Comparison of ENCODE assay signal across 9 cellular contexts in the genomic region with DNA sequence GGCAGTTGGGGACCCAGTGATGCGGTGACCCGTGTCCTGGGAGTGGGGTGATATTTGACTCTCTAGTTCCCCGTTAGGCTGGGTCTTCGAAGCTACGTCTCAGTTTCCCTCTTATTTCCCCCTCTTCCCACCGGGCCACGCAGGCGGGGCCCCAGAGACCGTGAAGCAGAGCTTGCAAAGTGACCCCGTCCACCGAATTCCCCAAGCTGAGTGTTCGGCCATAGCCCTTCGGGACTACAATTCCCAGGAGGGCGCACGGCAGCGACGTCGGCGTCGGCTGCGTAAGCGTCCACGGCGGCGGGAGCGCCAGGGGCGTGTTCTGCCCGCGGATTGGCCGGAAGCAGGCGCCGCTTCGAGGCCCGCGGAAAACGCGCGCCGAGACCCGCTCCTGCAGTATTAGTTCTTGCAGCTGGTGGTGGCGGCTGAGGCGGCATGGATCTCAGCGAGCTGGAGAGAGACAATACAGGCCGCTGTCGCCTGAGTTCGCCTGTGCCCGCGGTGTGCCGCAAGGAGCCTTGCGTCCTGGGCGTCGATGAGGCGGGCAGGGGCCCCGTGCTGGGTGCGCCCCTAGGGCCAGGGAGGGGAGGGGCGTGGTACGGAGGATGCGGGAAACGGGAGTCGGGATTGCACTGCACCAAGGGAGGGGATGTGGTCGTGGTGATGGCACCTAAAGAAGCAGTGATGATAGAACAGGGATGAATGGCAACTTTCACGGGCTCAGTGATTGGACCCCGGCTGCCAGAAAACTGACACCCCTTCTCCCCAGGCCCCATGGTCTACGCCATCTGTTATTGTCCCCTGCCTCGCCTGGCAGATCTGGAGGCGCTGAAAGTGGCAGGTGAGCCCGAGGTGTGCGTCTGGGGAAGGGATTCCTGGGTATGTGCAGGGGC. TPM values are rescaled to one million over a fixed set of nuclear protein-coding genes. Genes with fewer than 3 reads are reported as not detected.
DNase-seq lines count a peak whose midpoint lies in the region; ATAC-seq, FAIRE-seq and TF ChIP-seq lines count a peak whose summit lies in the region.
"Had no signal": no experiment of that assay in that cellular context is flagged by ENCODE, and none has a peak within 500 bp of the region (broad histone marks: within the 10 kb centered on the region; RNA-seq: fewer than 3 reads in every experiment).

A gene (plus strand): TSS at position 343 of the 890 bp plus-strand sequence. CDS start 90 bp downstream, at position 433.

- H3K36me3 ChIP-seq in NT2/D1 (ENCODE audit: insufficient read depth, insufficient read length, low read length) (peaks cover 40% of the 10 kb centered on the region), endothelial cell of umbilical vein (ENCODE audit: control insufficient read depth in 2 of 2, extremely low read depth in 1 of 2, insufficient read depth in 2 of 2, low read length in 2 of 2) (no peaks in the 10 kb centered on the region)

- BruUV-seq in endothelial cell of umbilical vein (replicated peaks; lab: Mats Ljungman, UMichigan), result TSS peak; percentile 39

- TF ChIP-seq POLR2A in endothelial cell of umbilical vein (IDR thresholded peaks at IDR 0.05; ENCODE audit: low read depth, low read length), result peak; percentile 73

- H4K20me1 ChIP-seq in endothelial cell of umbilical vein (replicated peaks; ENCODE audit: control insufficient read depth, extremely low read depth, insufficient read depth, low read length), result no peaks in the 10 kb centered on the region

- peak within 1 kb of the TSS; percentile 83 to 92 for H3K4me3 Mint-ChIP-seq in CD14-positive monocyte

- H3K4me3 ChIP-seq in NT2/D1 (ENCODE audit: insufficient read length, low read depth) (peak within 1 kb of the TSS; percentile 95), endothelial cell of umbilical vein (replicated peaks in 1 of 3; ENCODE audit: insufficient read depth in 1 of 3, low read depth in 1 of 3, low read length in 3 of 3) (peak within 1 kb of the TSS; percentile 21 to 48 (median 44))

- H3K27me3 Mint-ChIP-seq in CD14-positive monocyte (ENCODE audit: low read depth in 3 of 3), result peaks cover 10 to 18% (median 14%) of the 10 kb centered on the region in 3 donors

- H3K36me3 Mint-ChIP-seq in CD14-positive monocyte, result peaks cover 11 to 18% of the 10 kb centered on the region in 2 donors

- H3K9me1 ChIP-seq in endothelial cell of umbilical vein (replicated peaks; ENCODE audit: control insufficient read depth, extremely low read depth, insufficient read depth, low read length), result no peaks in the 10 kb centered on the region

- H3K27ac ChIP-seq in endothelial cell of umbilical vein (ENCODE audit: insufficient read depth, low read depth, low read length), result no peak within 1 kb of the TSS

- POLR2A ChIA-PET in endothelial cell of umbilical vein (lab: Charles Lee), result no interaction called here

- H3K79me2 ChIP-seq in endothelial cell of umbilical vein (ENCODE audit: control insufficient read depth, insufficient read depth, low read length), result no peaks in the 10 kb centered on the region

- H3K27me3 ChIP-seq in NT2/D1 (ENCODE audit: insufficient read depth, insufficient read length) (peaks cover 15% of the 10 kb centered on the region), endothelial cell of umbilical vein (ENCODE audit: control insufficient read depth in 2 of 2, insufficient read depth in 2 of 2, low read length in 2 of 2) (no peaks in the 10 kb centered on the region)

- peak; percentile 71 for ATAC-seq in GM19395 (IDR thresholded peaks at IDR 0.05; ENCODE audit: unreplicated experiment)

- H2AFZ ChIP-seq in endothelial cell of umbilical vein (ENCODE audit: low read depth, low read length), result peak within 1 kb of the TSS; percentile 96

- no peak for TF ChIP-seq CTCF in CD14-positive monocyte (IDR thresholded peaks at IDR 0.05)
- no peak for TF ChIP-seq CTCF in endothelial cell of umbilical vein (IDR thresholded peaks at IDR 0.05; ENCODE audit: extremely low read depth in 1 of 2, insufficient read depth in 1 of 2, low read depth in 1 of 2, low read length in 2 of 2)

- H3K4me1 Mint-ChIP-seq in CD14-positive monocyte, result peaks cover 23% of the 10 kb centered on the region

- CTCF ChIA-PET in endothelial cell of umbilical vein (lab: Charles Lee), result interaction anchor here (0.8 to 1.7 kb wide), 5 partner anchors 24 to 49 kb away, joined by 3 to 11 read pairs (median 5); no protein-coding TSS in a partner anchor

- FAIRE-seq in HTR-8/SVneo (lab: Jason Lieb, UNC) (peak; percentile 97), endothelial cell of umbilical vein (lab: Jason Lieb, UNC) (peak; percentile 91)
- FAIRE-seq: endometrium had no signal

- H3K9me3 Mint-ChIP-seq in CD14-positive monocyte, result peaks cover 0 to 4% (median 0%) of the 10 kb centered on the region in 7 donors

- H3K27ac Mint-ChIP-seq in CD14-positive monocyte, result peak within 1 kb of the TSS; percentile 69 to 90 (median 79)

- peak; percentile 78 for DNase-seq in CD14-positive monocyte (ENCODE audit: low spot score)
- DNase-seq in HTR-8/SVneo (ENCODE audit: insufficient read length, low spot score), result peak; percentile 95
- peak; percentile 92 for DNase-seq in NT2/D1 (ENCODE audit: low read depth, low spot score)
- DNase-seq in activated CD8-positive, alpha-beta memory T cell treated with anti-CD3 and anti-CD28 coated beads, Interleukin-2, amount 50 U/mL, for 48 hours, result peak; percentile 94
- DNase-seq in endothelial cell of umbilical vein (ENCODE audit: low read depth, low spot score), result peak; percentile 88
- peak; percentile 92 for DNase-seq in midbrain (lab: John Stamatoyannopoulos, UW)
- peak; percentile 85 to 87 for DNase-seq in stimulated activated CD8-positive, alpha-beta memory T cell treated with anti-CD3 and anti-CD28 coated beads, Interleukin-15, amount 100 ng/mL, for 48 hours (ENCODE audit: low read depth in 2 of 2)

- dilution Hi-C loops in endothelial cell of umbilical vein (cut with MboI; ENCODE audit: extremely low pct_ligation_motif_present, low sequenced_read_pairs), result no loop called here

- no peaks in the 10 kb centered on the region for H3K4me1 ChIP-seq in NT2/D1 (ENCODE audit: insufficient read depth, insufficient read length)
- H3K4me1 ChIP-seq in endothelial cell of umbilical vein (ENCODE audit: control insufficient read depth, extremely low read depth, insufficient read depth, low read length), result peaks cover 15% of the 10 kb centered on the region

- intact Hi-C loops in CD14-positive monocyte (cut with micrococcal nuclease) (loop anchor here in 1 of 2 donors (5.0 kb wide), 1 partner anchor 36 kb away; no protein-coding TSS in a partner anchor), endothelial cell of umbilical vein (cut with micrococcal nuclease) (loop anchor here (2.0 kb wide), 1 partner anchor 70 kb away; a partner anchor contains a TSS)

- no peaks in the 10 kb centered on the region for H3K9me3 ChIP-seq in NT2/D1 (ENCODE audit: insufficient read depth, low read length)
- H3K9me3 ChIP-seq in endothelial cell of umbilical vein (replicated peaks; ENCODE audit: control insufficient read depth, insufficient read depth, low read length), result no peaks in the 10 kb centered on the region

- H3K4me2 ChIP-seq in endothelial cell of umbilical vein (ENCODE audit: insufficient read depth, low read length), result peak within 1 kb of the TSS; percentile 66

- H3K9ac ChIP-seq in NT2/D1 (ENCODE audit: insufficient read length, low read depth) (peak within 1 kb of the TSS; percentile 98), endothelial cell of umbilical vein (replicated peaks; ENCODE audit: extremely low read depth, insufficient read depth, low read length) (peak within 1 kb of the TSS; percentile 20)

TF ChIP-seq in endothelial cell of umbilical vein, 7 proteins besides CTCF, POLR2A, EP300 and RAD21:
- TF ChIP-seq GATA2 (IDR thresholded peaks at IDR 0.05; ENCODE audit: insufficient read depth, insufficient read length, low read depth, low read length) (no peak), FOS (IDR thresholded peaks at IDR 0.05; ENCODE audit: borderline replicate concordance, insufficient read depth, low read length) (no peak), JUN (IDR thresholded peaks at IDR 0.05; ENCODE audit: borderline replicate concordance, insufficient read depth, insufficient read length, low read depth) (no peak), POLR2AphosphoS5 (IDR thresholded peaks at IDR 0.05; ENCODE audit: insufficient read depth, low read depth, low read length) (peak; percentile 77), MYC (IDR thresholded peaks at IDR 0.05; ENCODE audit: low read depth, low read length) (no peak), EZH2 (IDR thresholded peaks at IDR 0.05; ENCODE audit: borderline replicate concordance, low read depth, low read length, severe bottlenecking) (no peak)
- TF ChIP-seq, protein P1, sequence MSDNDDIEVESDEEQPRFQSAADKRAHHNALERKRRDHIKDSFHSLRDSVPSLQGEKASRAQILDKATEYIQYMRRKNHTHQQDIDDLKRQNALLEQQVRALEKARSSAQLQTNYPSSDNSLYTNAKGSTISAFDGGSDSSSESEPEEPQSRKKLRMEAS (IDR thresholded peaks at IDR 0.05; ENCODE audit: insufficient read depth, insufficient read length), result peak; percentile 38

RNA-seq across cellular contexts. Expression of the gene that starts here (rescaled TPM):
- polyA plus RNA-seq in CD14-positive monocyte (10 to 100 TPM; 15.2 to 21.5 TPM), endothelial cell of umbilical vein (36.7 and 45.4 TPM in 2 replicates)
- total RNA-seq in endothelial cell of umbilical vein, result 25.6 and 28.5 TPM in 2 replicates
- 37.3 and 43.6 TPM in 2 replicates for polyA plus RNA-seq in endothelial cell of umbilical vein (2011; cell fraction: cytosol; rRNA removed)
- 20.3 and 27.2 TPM in 2 replicates for polyA plus RNA-seq in endothelial cell of umbilical vein (2011; cell fraction: nucleus; rRNA removed)
- polyA plus RNA-seq in endothelial cell of umbilical vein (2012), result 23.5 and 28.2 TPM in 2 replicates
- 33.3 and 34.1 TPM in 2 replicates for polyA minus RNA-seq in endothelial cell of umbilical vein
- 111 TPM for polyA minus RNA-seq in endothelial cell of umbilical vein (2011; cell fraction: cytosol; rRNA and poly(A)+ RNA removed)
- 5.2 and 5.4 TPM in 2 replicates for polyA minus RNA-seq in endothelial cell of umbilical vein (2011; cell fraction: nucleus; rRNA and poly(A)+ RNA removed)
